In the genomic region with DNA sequence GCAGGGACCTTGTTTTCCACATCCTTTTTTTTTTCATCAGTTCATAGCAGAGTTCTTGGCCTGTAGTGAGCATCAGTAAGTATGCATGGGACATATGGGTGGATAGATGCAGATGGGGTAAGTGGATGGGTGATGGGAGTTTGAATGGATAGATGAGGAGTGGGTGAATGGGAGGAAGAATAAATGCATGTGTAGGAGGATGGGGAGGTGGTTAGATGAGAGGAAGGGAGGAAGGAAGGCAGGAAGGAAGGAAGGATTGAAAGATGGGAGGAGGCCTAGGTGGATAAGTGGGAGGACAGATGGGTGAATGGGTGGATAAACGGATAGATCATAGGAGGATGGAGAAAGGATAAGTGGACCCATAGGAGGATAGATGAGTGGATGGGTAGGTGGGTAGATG, we compare ENCODE assay signal across 10 cellular contexts. TPM values are rescaled to one million over a fixed set of nuclear protein-coding genes. Genes with fewer than 3 reads are reported as not detected.
"Had no signal": no experiment of that assay in that cellular context is flagged by ENCODE, and none has a peak within 500 bp of the region (broad histone marks: within the 10 kb centered on the region; RNA-seq: fewer than 3 reads in every experiment).

No MANE protein-coding gene starts in this region.

- H2AFZ ChIP-seq: GM23338 had no signal

- H3K4me3 ChIP-seq: GM23338, K562 had no signal

- H3K27ac ChIP-seq: HL-60 had no signal

- DNase-seq: H9, HCEC 1CT, HFFc6, IMR-90, KG1 had no signal

- H3K4me2 ChIP-seq: GM23338 had no signal

RNA-seq across cellular contexts. Expression of a gene that starts 3.9 kb away (rescaled TPM):
- total RNA-seq: H1, HFFc6, HT1080, IMR-90, K562 had no signal
- polyA plus RNA-seq: IMR-90, K562 had no signal

RNA-seq across cellular contexts. Expression of a gene that starts 56.7 kb away (rescaled TPM):
- total RNA-seq: GM23338, HFFc6, IMR-90, K562 had no signal
- polyA plus RNA-seq: IMR-90, K562 had no signal
